1 cellular context compared by ENCODE assay signal in the genomic region with DNA sequence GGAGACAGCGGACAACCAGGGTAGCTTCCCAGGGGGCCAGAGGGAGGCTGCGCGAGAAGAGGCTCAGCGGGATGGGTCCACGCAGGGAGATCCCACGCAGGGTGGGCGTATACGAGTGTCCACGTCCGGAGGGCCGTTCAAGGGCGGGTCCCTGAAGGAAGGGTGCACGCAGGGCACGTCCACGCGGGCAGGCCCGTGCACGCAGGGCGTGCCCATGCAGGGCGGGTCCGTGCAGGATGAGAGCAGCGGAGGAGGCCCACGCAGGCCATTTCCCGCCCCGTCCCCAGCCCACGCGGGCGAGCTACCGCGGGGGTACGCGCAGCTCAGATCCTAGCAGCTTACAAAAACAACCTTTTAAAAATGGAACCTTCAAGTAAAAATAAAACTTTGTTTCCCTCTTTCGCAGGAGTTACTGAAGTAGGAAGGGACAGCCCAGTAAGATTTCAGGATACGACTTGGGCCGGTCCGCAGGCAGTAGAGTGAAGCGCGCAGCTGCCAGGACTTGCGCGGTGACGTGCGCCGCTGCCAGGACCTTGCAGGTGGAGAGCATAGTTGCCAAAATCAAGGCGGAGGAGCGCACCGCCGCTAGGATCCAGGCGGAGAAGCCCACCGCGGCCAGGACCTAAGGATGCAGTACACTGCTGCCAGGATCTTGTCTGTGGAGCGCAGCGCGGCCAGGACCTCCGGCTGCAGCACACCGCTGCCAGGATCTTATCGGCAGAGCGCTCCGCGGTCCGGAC.
A peak's percentile ranks its signal among the peaks of the same experiment; 100 is the strongest.
TF ChIP-seq lines count a peak whose summit lies in the region.

No MANE protein-coding gene starts in this region.

TF ChIP-seq in HEK293, 187 proteins besides CTCF, POLR2A, EP300 and RAD21 (continued from another document and continues in another):
- TF ChIP-seq ZBTB11 (tag by site-specific recombination; conservative IDR thresholded peaks at IDR 0.05; ENCODE audit: low read depth) (peak; percentile 61), KLF17 (tag by site-specific recombination; IDR thresholded peaks at IDR 0.05) (peak; percentile 89), ZBTB26 (tag by site-specific recombination; optimal IDR thresholded peaks at IDR 0.05) (peak; percentile 100), ZNF426 (tag by site-specific recombination; IDR thresholded peaks at IDR 0.05) (no peak), ZNF311 (tag by site-specific recombination; IDR thresholded peaks at IDR 0.05; ENCODE audit: borderline replicate concordance) (no peak), ZNF585B (tag by site-specific recombination; IDR thresholded peaks at IDR 0.05) (no peak; the same call in 1 of the 2 replicates), ZNF677 (tag by site-specific recombination; IDR thresholded peaks at IDR 0.05) (no peak), ZNF837 (tag by site-specific recombination; IDR thresholded peaks at IDR 0.05) (peak; percentile 84; the same call in 1 of the 2 replicates), ZNF16 (tag by site-specific recombination; IDR thresholded peaks at IDR 0.05; ENCODE audit: low read depth) (no peak), BCL11A (tag by site-specific recombination; IDR thresholded peaks at IDR 0.05; ENCODE audit: low read depth) (no peak), PRDM2 (tag by site-specific recombination; IDR thresholded peaks at IDR 0.05; ENCODE audit: borderline replicate concordance) (peak; percentile 92; the same call in 1 of the 2 replicates), ZNF24 (tag by site-specific recombination; IDR thresholded peaks at IDR 0.05) (peak; percentile 94), AEBP2 (tag by site-specific recombination; IDR thresholded peaks at IDR 0.05; ENCODE audit: borderline replicate concordance) (peak; percentile 91; the same call in 1 of the 2 replicates), ZNF302 (tag by site-specific recombination; IDR thresholded peaks at IDR 0.05; ENCODE audit: low read depth) (no peak), SETDB1 (IDR thresholded peaks at IDR 0.05; ENCODE audit: insufficient read length, low read length) (no peak), GLIS1 (tag by site-specific recombination; IDR thresholded peaks at IDR 0.05) (peak; percentile 96), ZNF341 (tag by site-specific recombination; IDR thresholded peaks at IDR 0.05; ENCODE audit: low read depth) (peak; percentile 80), ZNF169 (tag by site-specific recombination; IDR thresholded peaks at IDR 0.05) (no peak), ZNF518A (tag by site-specific recombination; conservative IDR thresholded peaks at IDR 0.05; ENCODE audit: low read depth) (0 out of 2 replicates have a peak, but pooled peaks have one; percentile 54), OVOL3 (tag by site-specific recombination; IDR thresholded peaks at IDR 0.05) (peak; percentile 84), ZNF48 (tag by site-specific recombination; IDR thresholded peaks at IDR 0.05) (no peak), ZNF76 (tag by site-specific recombination; IDR thresholded peaks at IDR 0.05; ENCODE audit: borderline replicate concordance, low read depth) (peak; percentile 86)
- TF ChIP-seq, protein P1, sequence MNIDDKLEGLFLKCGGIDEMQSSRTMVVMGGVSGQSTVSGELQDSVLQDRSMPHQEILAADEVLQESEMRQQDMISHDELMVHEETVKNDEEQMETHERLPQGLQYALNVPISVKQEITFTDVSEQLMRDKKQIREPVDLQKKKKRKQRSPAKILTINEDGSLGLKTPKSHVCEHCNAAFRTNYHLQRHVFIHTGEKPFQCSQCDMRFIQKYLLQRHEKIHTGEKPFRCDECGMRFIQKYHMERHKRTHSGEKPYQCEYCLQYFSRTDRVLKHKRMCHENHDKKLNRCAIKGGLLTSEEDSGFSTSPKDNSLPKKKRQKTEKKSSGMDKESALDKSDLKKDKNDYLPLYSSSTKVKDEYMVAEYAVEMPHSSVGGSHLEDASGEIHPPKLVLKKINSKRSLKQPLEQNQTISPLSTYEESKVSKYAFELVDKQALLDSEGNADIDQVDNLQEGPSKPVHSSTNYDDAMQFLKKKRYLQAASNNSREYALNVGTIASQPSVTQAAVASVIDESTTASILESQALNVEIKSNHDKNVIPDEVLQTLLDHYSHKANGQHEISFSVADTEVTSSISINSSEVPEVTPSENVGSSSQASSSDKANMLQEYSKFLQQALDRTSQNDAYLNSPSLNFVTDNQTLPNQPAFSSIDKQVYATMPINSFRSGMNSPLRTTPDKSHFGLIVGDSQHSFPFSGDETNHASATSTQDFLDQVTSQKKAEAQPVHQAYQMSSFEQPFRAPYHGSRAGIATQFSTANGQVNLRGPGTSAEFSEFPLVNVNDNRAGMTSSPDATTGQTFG (tag by site-specific recombination; IDR thresholded peaks at IDR 0.05; ENCODE audit: borderline replicate concordance): no peak
- TF ChIP-seq, protein P2, sequence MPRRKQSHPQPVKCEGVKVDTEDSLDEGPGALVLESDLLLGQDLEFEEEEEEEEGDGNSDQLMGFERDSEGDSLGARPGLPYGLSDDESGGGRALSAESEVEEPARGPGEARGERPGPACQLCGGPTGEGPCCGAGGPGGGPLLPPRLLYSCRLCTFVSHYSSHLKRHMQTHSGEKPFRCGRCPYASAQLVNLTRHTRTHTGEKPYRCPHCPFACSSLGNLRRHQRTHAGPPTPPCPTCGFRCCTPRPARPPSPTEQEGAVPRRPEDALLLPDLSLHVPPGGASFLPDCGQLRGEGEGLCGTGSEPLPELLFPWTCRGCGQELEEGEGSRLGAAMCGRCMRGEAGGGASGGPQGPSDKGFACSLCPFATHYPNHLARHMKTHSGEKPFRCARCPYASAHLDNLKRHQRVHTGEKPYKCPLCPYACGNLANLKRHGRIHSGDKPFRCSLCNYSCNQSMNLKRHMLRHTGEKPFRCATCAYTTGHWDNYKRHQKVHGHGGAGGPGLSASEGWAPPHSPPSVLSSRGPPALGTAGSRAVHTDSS (tag by site-specific recombination; IDR thresholded peaks at IDR 0.05): peak; percentile 40; the same call in 1 of the 2 replicates
